ENCODE assay signal across 10 cellular contexts in genomic region chr3:44529927-44530326, GRCh38. TPM values are rescaled to one million over a fixed set of nuclear protein-coding genes. Genes with fewer than 3 reads are reported as not detected.
DNase-seq lines count a peak whose midpoint lies in the region; ATAC-seq, FAIRE-seq and TF ChIP-seq lines count a peak whose summit lies in the region.
"Had no signal": no experiment of that assay in that cellular context is flagged by ENCODE, and none has a peak within 500 bp of the region (broad histone marks: within the 10 kb centered on the region; RNA-seq: fewer than 3 reads in every experiment).

No MANE protein-coding gene starts in this region.

- no peaks in the 10 kb centered on the region for H3K9me3 Mint-ChIP-seq in activated T-cell treated with anti-CD3 and anti-CD28 coated beads, Interleukin-2, amount 50 U/mL, for 72 hours
- H3K9me3 Mint-ChIP-seq: dendritic cell treated with granulocyte-macrophage colony-stimulating factor and Interleukin-4, amounts not matched to agents 40 ng/mL and 50 ng/mL, for 4 days had no signal

- no peak for TF ChIP-seq POLR2A in Peyer's patch (IDR thresholded peaks at IDR 0.05)

- H3K27ac ChIP-seq in colonic mucosa: no peak overlapping the region
- H3K27ac ChIP-seq in small intestine (ENCODE audit: low read depth in 1 of 2, low read length in 1 of 2): no peak overlapping the region
- no peak overlapping the region for H3K27ac ChIP-seq in Peyer's patch

- H3K4me3 ChIP-seq in Loucy (ENCODE audit: low read length, poor library complexity, severe bottlenecking): no peak overlapping the region
- no peak overlapping the region for H3K4me3 ChIP-seq in colonic mucosa
- no peak overlapping the region for H3K4me3 ChIP-seq in small intestine (ENCODE audit: low read depth in 1 of 2, low read length in 2 of 2)
- H3K4me3 ChIP-seq in Peyer's patch: no peak overlapping the region

- no peaks in the 10 kb centered on the region for H4K20me1 ChIP-seq in Loucy (ENCODE audit: insufficient read depth, low read length, poor library complexity, severe bottlenecking)

- TF ChIP-seq CTCF in Loucy (conservative IDR thresholded peaks at IDR 0.05; ENCODE audit: low read length) (peak; percentile 76), colonic mucosa (IDR thresholded peaks at IDR 0.05) (no peak), Peyer's patch (IDR thresholded peaks at IDR 0.05) (peak in 2 of 6 experiments; percentile 14 to 20)

- intact Hi-C loops in colonic mucosa (cut with DNase I): loop anchor here (5.0 to 10.0 kb wide), 2 partner anchors 382 to 505 kb away; no protein-coding TSS in a partner anchor

- peaks cover 14% of the 10 kb centered on the region for H3K27me3 Mint-ChIP-seq in activated T-cell treated with anti-CD3 and anti-CD28 coated beads, Interleukin-2, amount 50 U/mL, for 72 hours (ENCODE audit: low read depth)

- H3K9me3 ChIP-seq in Loucy (ENCODE audit: insufficient read depth, low read depth, low read length) (no peaks in the 10 kb centered on the region), colonic mucosa (no peaks in the 10 kb centered on the region), small intestine (ENCODE audit: control insufficient read depth, low read depth) (no peaks in the 10 kb centered on the region), Peyer's patch (no peaks in the 10 kb centered on the region)

- no peaks in the 10 kb centered on the region for H3K36me3 Mint-ChIP-seq in activated T-cell treated with anti-CD3 and anti-CD28 coated beads, Interleukin-2, amount 50 U/mL, for 72 hours (ENCODE audit: insufficient read depth in 2 of 2)

- no peaks in the 10 kb centered on the region for H3F3A ChIP-seq in Loucy (ENCODE audit: low read depth)

- H3K4me1 ChIP-seq in Loucy (ENCODE audit: insufficient read depth, low read length, poor library complexity, severe bottlenecking): no peaks in the 10 kb centered on the region
- no peaks in the 10 kb centered on the region for H3K4me1 ChIP-seq in colonic mucosa
- H3K4me1 ChIP-seq in small intestine (ENCODE audit: control insufficient read depth in 2 of 2, insufficient read depth in 1 of 2, low read depth in 1 of 2, low read length in 1 of 2): no peaks in the 10 kb centered on the region
- H3K4me1 ChIP-seq in Peyer's patch: no peaks in the 10 kb centered on the region

- no peak overlapping the region for H3K4me2 ChIP-seq in Loucy (ENCODE audit: low read depth, low read length, poor library complexity, severe bottlenecking)

- no peaks in the 10 kb centered on the region for H3K79me2 ChIP-seq in Loucy (ENCODE audit: insufficient read depth, low read length)

- H3K36me3 ChIP-seq in Loucy (ENCODE audit: insufficient read depth, low read length) (no peaks in the 10 kb centered on the region), colonic mucosa (no peaks in the 10 kb centered on the region), small intestine (ENCODE audit: control insufficient read depth in 2 of 2, insufficient read depth in 2 of 2, low read length in 2 of 2) (no peaks in the 10 kb centered on the region), Peyer's patch (no peaks in the 10 kb centered on the region)

- 39 to 58% (median 42%) methylated on average over 1 of the region's 1 CpG for WGBS in small intestine, 3 donors

- H3K9ac ChIP-seq in Loucy (ENCODE audit: low read depth, low read length, poor library complexity, severe bottlenecking) (no peak overlapping the region), colonic mucosa (ENCODE audit: low read depth in 2 of 2, low read length in 2 of 2) (no peak overlapping the region)

- no peak for FAIRE-seq in small intestine (lab: Jason Lieb, UNC)

- H3K27me3 ChIP-seq in Loucy (ENCODE audit: insufficient read depth, low read length, poor library complexity, severe bottlenecking) (no peaks in the 10 kb centered on the region), colonic mucosa (no peaks in the 10 kb centered on the region), small intestine (ENCODE audit: control insufficient read depth in 2 of 2, insufficient read depth in 2 of 2, low read length in 2 of 2) (peaks cover 0 to 6% of the 10 kb centered on the region in 2 donors), Peyer's patch (no peaks in the 10 kb centered on the region)

- no peak for ATAC-seq in activated T-cell treated with anti-CD3 and anti-CD28 coated beads, Interleukin-2, amount 50 U/mL, for 72 hours (replicated peaks in 1 of 2)

- no peak overlapping the region for H3K27ac Mint-ChIP-seq in activated T-cell treated with anti-CD3 and anti-CD28 coated beads, Interleukin-2, amount 50 U/mL, for 72 hours
- H3K27ac Mint-ChIP-seq: dendritic cell treated with granulocyte-macrophage colony-stimulating factor and Interleukin-4, amounts not matched to agents 40 ng/mL and 50 ng/mL, for 4 days had no signal

- no peak overlapping the region for H3K4me3 Mint-ChIP-seq in activated T-cell treated with anti-CD3 and anti-CD28 coated beads, Interleukin-2, amount 50 U/mL, for 72 hours
- H3K4me3 Mint-ChIP-seq: dendritic cell treated with granulocyte-macrophage colony-stimulating factor and Interleukin-4, amounts not matched to agents 40 ng/mL and 50 ng/mL, for 4 days had no signal

- H3K9me2 ChIP-seq in Loucy (replicated peaks; ENCODE audit: low read depth, low read length): no peaks in the 10 kb centered on the region

- H3K4me1 Mint-ChIP-seq in activated T-cell treated with anti-CD3 and anti-CD28 coated beads, Interleukin-2, amount 50 U/mL, for 72 hours (ENCODE audit: low read depth): no peaks in the 10 kb centered on the region

- peak; percentile 16 to 21 for DNase-seq in activated T-cell treated with anti-CD3 and anti-CD28 coated beads, Interleukin-2, amount 50 U/mL, for 72 hours
- no peak for DNase-seq in activated T-cell treated with anti-CD3 and anti-CD28 coated beads for 4 hours
- peak; percentile 42 for DNase-seq in colonic mucosa
- peak; percentile 22 for DNase-seq in small intestine
- DNase-seq in Peyer's patch: no peak
- DNase-seq in inferior parietal cortex (ENCODE audit: extremely low spot score): no peak
- no peak for DNase-seq in T-helper 9 cell
- DNase-seq: activated CD4-positive, alpha-beta T cell treated with anti-CD3 and anti-CD28 coated beads for 4 hours had no signal

- no peak overlapping the region for H2AFZ ChIP-seq in Loucy (ENCODE audit: low read length)

RNA-seq across cellular contexts. Expression of gene ZKSCAN7, which starts 25.1 kb away (rescaled TPM):
- 1 to 10 TPM; 2.8 to 4.9 TPM for total RNA-seq in activated T-cell treated with anti-CD3 and anti-CD28 coated beads, Interleukin-2, amount 50 U/mL, for 72 hours
- total RNA-seq in colonic mucosa: 1 to 10 TPM; 1.2 to 2.8 TPM
- 1 to 10 TPM in 1 of 3 donors, under 1 TPM in 2; 0.22 to 1.7 (median 0.54) TPM for polyA plus RNA-seq in small intestine
- total RNA-seq in Peyer's patch: 1 to 10 TPM; 3.2 to 5.8 (median 4.1) TPM

RNA-seq across cellular contexts. Expression of gene ZNF445, which starts 52.5 kb away (rescaled TPM):
- 10 to 100 TPM; 18.4 to 21.6 TPM for total RNA-seq in activated T-cell treated with anti-CD3 and anti-CD28 coated beads, Interleukin-2, amount 50 U/mL, for 72 hours
- 10 to 100 TPM; 11.5 to 14.6 TPM for total RNA-seq in colonic mucosa
- polyA plus RNA-seq in small intestine: 1 to 10 TPM in 2 of 3 donors, under 1 TPM in 1; 0.89 to 4.3 (median 1.1) TPM
- 10 to 100 TPM in 2 of 4 donors, 1 to 10 TPM in 2; 5.4 to 17.3 (median 10.5) TPM for total RNA-seq in Peyer's patch

RNA-seq across cellular contexts. Expression of gene ZNF660, which starts 54.8 kb away (rescaled TPM):
- total RNA-seq in activated T-cell treated with anti-CD3 and anti-CD28 coated beads, Interleukin-2, amount 50 U/mL, for 72 hours: 1 to 10 TPM in 1 of 2 donors, under 1 TPM in 1; 0.50 to 1.5 TPM
- total RNA-seq in colonic mucosa: under 1 TPM; 0.57 to 0.72 TPM
- polyA plus RNA-seq in small intestine: under 1 TPM in 2 of 3 donors, not detected in 1; 0.27 to 0.51 TPM
- 1 to 10 TPM in 2 of 4 donors, under 1 TPM in 2; 0.54 to 1.2 (median 0.98) TPM for total RNA-seq in Peyer's patch

Comparison
In these comparisons a context has a peak if more than half of its experiments do, and no peak if none do; other contexts are left out.
1. DNase-seq: peak in activated T-cell treated with anti-CD3 and anti-CD28 coated beads, Interleukin-2, amount 50 U/mL, for 72 hours (2 of 2), colonic mucosa (single experiment) and small intestine (single experiment); none in activated T-cell treated with anti-CD3 and anti-CD28 coated beads for 4 hours (single experiment), Peyer's patch (0 of 3), inferior parietal cortex (single experiment) and T-helper 9 cell (single experiment).